In genomic region chr2:85678794-85679672, GRCh38 we compare ENCODE assay signal across 2 cellular contexts.
A peak's percentile ranks its signal among the peaks of the same experiment; 100 is the strongest.
TF ChIP-seq lines count a peak whose summit lies in the region.

No MANE protein-coding gene starts in this region.

TF ChIP-seq in HEK293, 187 proteins besides CTCF, POLR2A, EP300 and RAD21 (continues in another document):
- TF ChIP-seq ZNF302 (tag by site-specific recombination; IDR thresholded peaks at IDR 0.05; ENCODE audit: low read depth) = no peak
- TF ChIP-seq SALL2 (tag by site-specific recombination; IDR thresholded peaks at IDR 0.05; ENCODE audit: borderline replicate concordance) = no peak
- TF ChIP-seq, protein P1, sequence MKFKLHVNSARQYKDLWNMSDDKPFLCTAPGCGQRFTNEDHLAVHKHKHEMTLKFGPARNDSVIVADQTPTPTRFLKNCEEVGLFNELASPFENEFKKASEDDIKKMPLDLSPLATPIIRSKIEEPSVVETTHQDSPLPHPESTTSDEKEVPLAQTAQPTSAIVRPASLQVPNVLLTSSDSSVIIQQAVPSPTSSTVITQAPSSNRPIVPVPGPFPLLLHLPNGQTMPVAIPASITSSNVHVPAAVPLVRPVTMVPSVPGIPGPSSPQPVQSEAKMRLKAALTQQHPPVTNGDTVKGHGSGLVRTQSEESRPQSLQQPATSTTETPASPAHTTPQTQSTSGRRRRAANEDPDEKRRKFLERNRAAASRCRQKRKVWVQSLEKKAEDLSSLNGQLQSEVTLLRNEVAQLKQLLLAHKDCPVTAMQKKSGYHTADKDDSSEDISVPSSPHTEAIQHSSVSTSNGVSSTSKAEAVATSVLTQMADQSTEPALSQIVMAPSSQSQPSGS (tag by site-specific recombination; IDR thresholded peaks at IDR 0.05; ENCODE audit: low read depth) = no peak
- TF ChIP-seq KLF8 (tag by site-specific recombination; IDR thresholded peaks at IDR 0.05) = no peak
- TF ChIP-seq, protein P2, sequence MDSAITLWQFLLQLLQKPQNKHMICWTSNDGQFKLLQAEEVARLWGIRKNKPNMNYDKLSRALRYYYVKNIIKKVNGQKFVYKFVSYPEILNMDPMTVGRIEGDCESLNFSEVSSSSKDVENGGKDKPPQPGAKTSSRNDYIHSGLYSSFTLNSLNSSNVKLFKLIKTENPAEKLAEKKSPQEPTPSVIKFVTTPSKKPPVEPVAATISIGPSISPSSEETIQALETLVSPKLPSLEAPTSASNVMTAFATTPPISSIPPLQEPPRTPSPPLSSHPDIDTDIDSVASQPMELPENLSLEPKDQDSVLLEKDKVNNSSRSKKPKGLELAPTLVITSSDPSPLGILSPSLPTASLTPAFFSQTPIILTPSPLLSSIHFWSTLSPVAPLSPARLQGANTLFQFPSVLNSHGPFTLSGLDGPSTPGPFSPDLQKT (IDR thresholded peaks at IDR 0.05; ENCODE audit: borderline replicate concordance, low read depth, low read length) = no peak
- no peak for TF ChIP-seq ZNF398 (tag by site-specific recombination; IDR thresholded peaks at IDR 0.05)
- 0 out of 2 replicates have a peak, but pooled peaks have one; percentile 11 for TF ChIP-seq OSR2 (tag by site-specific recombination; IDR thresholded peaks at IDR 0.05)
- TF ChIP-seq, protein P3, sequence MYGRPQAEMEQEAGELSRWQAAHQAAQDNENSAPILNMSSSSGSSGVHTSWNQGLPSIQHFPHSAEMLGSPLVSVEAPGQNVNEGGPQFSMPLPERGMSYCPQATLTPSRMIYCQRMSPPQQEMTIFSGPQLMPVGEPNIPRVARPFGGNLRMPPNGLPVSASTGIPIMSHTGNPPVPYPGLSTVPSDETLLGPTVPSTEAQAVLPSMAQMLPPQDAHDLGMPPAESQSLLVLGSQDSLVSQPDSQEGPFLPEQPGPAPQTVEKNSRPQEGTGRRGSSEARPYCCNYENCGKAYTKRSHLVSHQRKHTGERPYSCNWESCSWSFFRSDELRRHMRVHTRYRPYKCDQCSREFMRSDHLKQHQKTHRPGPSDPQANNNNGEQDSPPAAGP (tag by site-specific recombination; IDR thresholded peaks at IDR 0.05) = no peak
- TF ChIP-seq ZBTB20 (tag by site-specific recombination; IDR thresholded peaks at IDR 0.05) = peak; percentile 56
- TF ChIP-seq OVOL3 (tag by site-specific recombination; IDR thresholded peaks at IDR 0.05) = no peak
- no peak for TF ChIP-seq GLI4 (tag by site-specific recombination; IDR thresholded peaks at IDR 0.05)
- no peak for TF ChIP-seq ZNF223 (tag by site-specific recombination; IDR thresholded peaks at IDR 0.05)
- TF ChIP-seq ZNF585B (tag by site-specific recombination; IDR thresholded peaks at IDR 0.05) = no peak
- no peak for TF ChIP-seq ZXDB (tag by site-specific recombination; IDR thresholded peaks at IDR 0.05)
- TF ChIP-seq ZNF292 (tag by site-specific recombination; IDR thresholded peaks at IDR 0.05; ENCODE audit: borderline replicate concordance, low read depth) = no peak
- TF ChIP-seq ZNF366 (tag by site-specific recombination; conservative IDR thresholded peaks at IDR 0.05) = peak; percentile 36; the same call in 1 of the 2 replicates
- TF ChIP-seq ZNF221 (tag by site-specific recombination; IDR thresholded peaks at IDR 0.05; ENCODE audit: borderline replicate concordance) = no peak
- TF ChIP-seq ZNF140 (tag by site-specific recombination; IDR thresholded peaks at IDR 0.05) = no peak
- no peak for TF ChIP-seq ZNF623 (tag by site-specific recombination; IDR thresholded peaks at IDR 0.05)
- TF ChIP-seq ZNF433 (tag by site-specific recombination; IDR thresholded peaks at IDR 0.05; ENCODE audit: low read depth) = no peak
- TF ChIP-seq ZNF549 (tag by site-specific recombination; IDR thresholded peaks at IDR 0.05) = no peak
- TF ChIP-seq ZNF701 (tag by site-specific recombination; IDR thresholded peaks at IDR 0.05) = no peak
- no peak for TF ChIP-seq ZNF280C (tag by site-specific recombination; IDR thresholded peaks at IDR 0.05)
- no peak for TF ChIP-seq ZNF837 (tag by site-specific recombination; IDR thresholded peaks at IDR 0.05)

TF ChIP-seq in GM12878, 131 proteins besides CTCF, POLR2A, EP300 and RAD21:
- 0 out of 2 replicates have a peak, but pooled peaks have one; percentile 37 for TF ChIP-seq IRF4 (IDR thresholded peaks at IDR 0.05; ENCODE audit: low read depth, low read length)
- peak; percentile 66 for TF ChIP-seq YY1 (IDR thresholded peaks at IDR 0.05; ENCODE audit: low read depth, low read length)
- TF ChIP-seq, protein P4, sequence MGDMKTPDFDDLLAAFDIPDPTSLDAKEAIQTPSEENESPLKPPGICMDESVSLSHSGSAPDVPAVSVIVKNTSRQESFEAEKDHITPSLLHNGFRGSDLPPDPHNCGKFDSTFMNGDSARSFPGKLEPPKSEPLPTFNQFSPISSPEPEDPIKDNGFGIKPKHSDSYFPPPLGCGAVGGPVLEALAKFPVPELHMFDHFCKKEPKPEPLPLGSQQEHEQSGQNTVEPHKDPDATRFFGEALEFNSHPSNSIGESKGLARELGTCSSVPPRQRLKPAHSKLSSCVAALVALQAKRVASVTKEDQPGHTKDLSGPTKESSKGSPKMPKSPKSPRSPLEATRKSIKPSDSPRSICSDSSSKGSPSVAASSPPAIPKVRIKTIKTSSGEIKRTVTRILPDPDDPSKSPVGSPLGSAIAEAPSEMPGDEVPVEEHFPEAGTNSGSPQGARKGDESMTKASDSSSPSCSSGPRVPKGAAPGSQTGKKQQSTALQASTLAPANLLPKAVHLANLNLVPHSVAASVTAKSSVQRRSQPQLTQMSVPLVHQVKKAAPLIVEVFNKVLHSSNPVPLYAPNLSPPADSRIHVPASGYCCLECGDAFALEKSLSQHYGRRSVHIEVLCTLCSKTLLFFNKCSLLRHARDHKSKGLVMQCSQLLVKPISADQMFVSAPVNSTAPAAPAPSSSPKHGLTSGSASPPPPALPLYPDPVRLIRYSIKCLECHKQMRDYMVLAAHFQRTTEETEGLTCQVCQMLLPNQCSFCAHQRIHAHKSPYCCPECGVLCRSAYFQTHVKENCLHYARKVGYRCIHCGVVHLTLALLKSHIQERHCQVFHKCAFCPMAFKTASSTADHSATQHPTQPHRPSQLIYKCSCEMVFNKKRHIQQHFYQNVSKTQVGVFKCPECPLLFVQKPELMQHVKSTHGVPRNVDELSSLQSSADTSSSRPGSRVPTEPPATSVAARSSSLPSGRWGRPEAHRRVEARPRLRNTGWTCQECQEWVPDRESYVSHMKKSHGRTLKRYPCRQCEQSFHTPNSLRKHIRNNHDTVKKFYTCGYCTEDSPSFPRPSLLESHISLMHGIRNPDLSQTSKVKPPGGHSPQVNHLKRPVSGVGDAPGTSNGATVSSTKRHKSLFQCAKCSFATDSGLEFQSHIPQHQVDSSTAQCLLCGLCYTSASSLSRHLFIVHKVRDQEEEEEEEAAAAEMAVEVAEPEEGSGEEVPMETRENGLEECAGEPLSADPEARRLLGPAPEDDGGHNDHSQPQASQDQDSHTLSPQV (IDR thresholded peaks at IDR 0.05) = peak; percentile 71; the same call in 1 of the 2 replicates
- TF ChIP-seq SMC3 (IDR thresholded peaks at IDR 0.05; ENCODE audit: borderline replicate concordance, low read length) = peak; percentile 83
- TF ChIP-seq MLLT1 (IDR thresholded peaks at IDR 0.05) = peak; percentile 50; the same call in 1 of the 2 replicates
- TF ChIP-seq SMARCA5 (IDR thresholded peaks at IDR 0.05) = peak; percentile 83
- TF ChIP-seq DPF2 (IDR thresholded peaks at IDR 0.05) = peak; percentile 29; the same call in 1 of the 2 replicates
- TF ChIP-seq BHLHE40 (IDR thresholded peaks at IDR 0.05; ENCODE audit: borderline replicate concordance in 1 of 2, low read depth in 2 of 2, low read length in 1 of 2) = peak; percentile 31; a peak in 2 of 4 replicates
- peak; percentile 54 for TF ChIP-seq IKZF1 (conservative IDR thresholded peaks at IDR 0.05)
- no peak for TF ChIP-seq CBFB (IDR thresholded peaks at IDR 0.05; ENCODE audit: low read depth)
- TF ChIP-seq, protein P5, sequence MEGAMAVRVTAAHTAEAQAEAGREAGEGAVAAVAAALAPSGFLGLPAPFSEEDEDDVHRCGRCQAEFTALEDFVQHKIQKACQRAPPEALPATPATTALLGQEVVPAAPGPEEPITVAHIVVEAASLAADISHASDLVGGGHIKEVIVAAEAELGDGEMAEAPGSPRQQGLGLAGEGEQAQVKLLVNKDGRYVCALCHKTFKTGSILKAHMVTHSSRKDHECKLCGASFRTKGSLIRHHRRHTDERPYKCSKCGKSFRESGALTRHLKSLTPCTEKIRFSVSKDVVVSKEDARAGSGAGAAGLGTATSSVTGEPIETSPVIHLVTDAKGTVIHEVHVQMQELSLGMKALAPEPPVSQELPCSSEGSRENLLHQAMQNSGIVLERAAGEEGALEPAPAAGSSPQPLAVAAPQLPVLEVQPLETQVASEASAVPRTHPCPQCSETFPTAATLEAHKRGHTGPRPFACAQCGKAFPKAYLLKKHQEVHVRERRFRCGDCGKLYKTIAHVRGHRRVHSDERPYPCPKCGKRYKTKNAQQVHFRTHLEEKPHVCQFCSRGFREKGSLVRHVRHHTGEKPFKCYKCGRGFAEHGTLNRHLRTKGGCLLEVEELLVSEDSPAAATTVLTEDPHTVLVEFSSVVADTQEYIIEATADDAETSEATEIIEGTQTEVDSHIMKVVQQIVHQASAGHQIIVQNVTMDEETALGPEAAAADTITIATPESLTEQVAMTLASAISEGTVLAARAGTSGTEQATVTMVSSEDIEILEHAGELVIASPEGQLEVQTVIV (IDR thresholded peaks at IDR 0.05; ENCODE audit: borderline replicate concordance, partially characterized antibody) = no peak
- TF ChIP-seq, protein P6, sequence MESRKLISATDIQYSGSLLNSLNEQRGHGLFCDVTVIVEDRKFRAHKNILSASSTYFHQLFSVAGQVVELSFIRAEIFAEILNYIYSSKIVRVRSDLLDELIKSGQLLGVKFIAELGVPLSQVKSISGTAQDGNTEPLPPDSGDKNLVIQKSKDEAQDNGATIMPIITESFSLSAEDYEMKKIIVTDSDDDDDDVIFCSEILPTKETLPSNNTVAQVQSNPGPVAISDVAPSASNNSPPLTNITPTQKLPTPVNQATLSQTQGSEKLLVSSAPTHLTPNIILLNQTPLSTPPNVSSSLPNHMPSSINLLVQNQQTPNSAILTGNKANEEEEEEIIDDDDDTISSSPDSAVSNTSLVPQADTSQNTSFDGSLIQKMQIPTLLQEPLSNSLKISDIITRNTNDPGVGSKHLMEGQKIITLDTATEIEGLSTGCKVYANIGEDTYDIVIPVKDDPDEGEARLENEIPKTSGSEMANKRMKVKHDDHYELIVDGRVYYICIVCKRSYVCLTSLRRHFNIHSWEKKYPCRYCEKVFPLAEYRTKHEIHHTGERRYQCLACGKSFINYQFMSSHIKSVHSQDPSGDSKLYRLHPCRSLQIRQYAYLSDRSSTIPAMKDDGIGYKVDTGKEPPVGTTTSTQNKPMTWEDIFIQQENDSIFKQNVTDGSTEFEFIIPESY (IDR thresholded peaks at IDR 0.05) = peak; percentile 69; the same call in 1 of the 2 replicates
- no peak for TF ChIP-seq RBBP5 (conservative IDR thresholded peaks at IDR 0.05)
- no peak for TF ChIP-seq SMAD5 (IDR thresholded peaks at IDR 0.05; ENCODE audit: low read depth)
TF ChIP-seq in GM12878: peak in this region for 10.
